Comparison of ENCODE assay signal across 20 cellular contexts in genomic region chr10:50360077-50360476, GRCh38.
"Had no signal": no experiment of that assay in that cellular context is flagged by ENCODE, and none has a peak within 500 bp of the region (broad histone marks: within the 10 kb centered on the region; RNA-seq: fewer than 3 reads in every experiment).

No MANE protein-coding gene starts in this region.

- H3K27ac Mint-ChIP-seq: activated CD4-positive, alpha-beta T cell treated with anti-CD3 and anti-CD28 coated beads, Interleukin-2, amount 10 ng/mL, durations not matched to agents 24 days and 14 days; endodermal cell; WTC11 had no signal

- ATAC-seq: body of pancreas; esophagus mucosa; foreskin keratinocyte; stimulated activated memory B cell treated with anti-CD40 and anti-IgM and Interleukin-4, amounts not matched to agents 10 μg/mL and 1 μg/mL and 100 μg/mL, for 72 hours; T-helper 17 cell; WTC11 had no signal

- H3K9me3 ChIP-seq: body of pancreas, thoracic aorta had no signal

- H3K36me3 ChIP-seq: right atrium auricular region, thoracic aorta had no signal

- H3K9ac ChIP-seq: SK-N-SH had no signal

- H3K4me2 ChIP-seq: SK-N-SH had no signal

- H3K27ac ChIP-seq: foreskin keratinocyte, right atrium auricular region, spleen, thoracic aorta had no signal

- H3K27me3 ChIP-seq: body of pancreas, foreskin keratinocyte, right atrium auricular region, spleen had no signal

- H3K9me2 ChIP-seq: SK-N-SH had no signal

- DNase-seq: activated CD4-positive, alpha-beta T cell treated with anti-CD3 and anti-CD28 coated beads, Interleukin-2, amount 10 ng/mL, durations not matched to agents 24 days and 14 days; activated CD8-positive, alpha-beta memory T cell treated with anti-CD3 and anti-CD28 coated beads for 24 hours; activated naive CD4-positive, alpha-beta T cell treated with anti-CD3 and anti-CD28 coated beads, Interleukin-2, amount 50 U/mL, for 16 hours; activated T-cell treated with anti-CD3 and anti-CD28 coated beads for 4 hours; body of pancreas; cerebellar nuclear complex; dermis blood vessel endothelial cell; endodermal cell; foreskin keratinocyte; head of caudate nucleus; naive B cell; SK-N-SH; spleen; stimulated activated CD4-positive, alpha-beta T cell treated with anti-CD3 and anti-CD28 coated beads, Interleukin-1b, Interleukin-23, amount 100 ng/mL, for 48 hours; T-helper 17 cell had no signal

- H3K4me3 ChIP-seq: body of pancreas, right atrium auricular region, spleen, thoracic aorta had no signal

- H3K4me3 Mint-ChIP-seq: activated CD4-positive, alpha-beta T cell treated with anti-CD3 and anti-CD28 coated beads, Interleukin-2, amount 10 ng/mL, durations not matched to agents 24 days and 14 days; endodermal cell; stimulated activated memory B cell treated with anti-CD40 and anti-IgM and Interleukin-4, amounts not matched to agents 10 μg/mL and 1 μg/mL and 100 μg/mL, for 72 hours; T-helper 17 cell; WTC11 had no signal

- H3K27me3 Mint-ChIP-seq: activated CD4-positive, alpha-beta T cell treated with anti-CD3 and anti-CD28 coated beads, Interleukin-2, amount 10 ng/mL, durations not matched to agents 24 days and 14 days; naive B cell; stimulated activated memory B cell treated with anti-CD40 and anti-IgM and Interleukin-4, amounts not matched to agents 10 μg/mL and 1 μg/mL and 100 μg/mL, for 72 hours; T-helper 17 cell had no signal
